17 cellular contexts compared by ENCODE assay signal in genomic region chr5:131022811-131023210, GRCh38.
"Had no signal": no experiment of that assay in that cellular context is flagged by ENCODE, and none has a peak within 500 bp of the region (broad histone marks: within the 10 kb centered on the region; RNA-seq: fewer than 3 reads in every experiment).

No MANE protein-coding gene starts in this region.

- H3K27ac ChIP-seq: heart left ventricle, neutrophil, stomach, thoracic aorta had no signal

- DNase-seq: erythroblast; foreskin melanocyte; heart left ventricle; hippocampal formation; left colon; mucosa of descending colon; naive thymus-derived CD8-positive, alpha-beta T cell; posterior cingulate gyrus; small intestine; stimulated activated CD4-positive, alpha-beta T cell treated with anti-CD3 and anti-CD28 coated beads, Interleukin-12 subunit alpha, Interleukin-12 subunit beta, amount 100 ng/mL, for 4 hours; stimulated activated naive CD4-positive, alpha-beta T cell; stomach; substantia nigra; transverse colon had no signal

- H3K27me3 Mint-ChIP-seq: dendritic cell treated with granulocyte-macrophage colony-stimulating factor and Interleukin-4, amounts not matched to agents 40 ng/mL and 50 ng/mL, for 4 days had no signal

- H3K9me3 ChIP-seq: heart left ventricle, mucosa of descending colon, neutrophil, stomach, thoracic aorta, transverse colon had no signal

- H3K4me3 Mint-ChIP-seq: dendritic cell treated with granulocyte-macrophage colony-stimulating factor and Interleukin-4, amounts not matched to agents 40 ng/mL and 50 ng/mL, for 4 days; naive thymus-derived CD8-positive, alpha-beta T cell had no signal

- H3K4me1 ChIP-seq: heart left ventricle, stomach had no signal

- ATAC-seq: heart left ventricle; left colon; mucosa of descending colon; naive thymus-derived CD8-positive, alpha-beta T cell had no signal

- H3K27ac Mint-ChIP-seq: dendritic cell treated with granulocyte-macrophage colony-stimulating factor and Interleukin-4, amounts not matched to agents 40 ng/mL and 50 ng/mL, for 4 days had no signal

- H3K9me3 Mint-ChIP-seq: dendritic cell treated with granulocyte-macrophage colony-stimulating factor and Interleukin-4, amounts not matched to agents 40 ng/mL and 50 ng/mL, for 4 days had no signal

- H3K27me3 ChIP-seq: heart left ventricle, neutrophil, stomach, transverse colon had no signal

- H3K36me3 ChIP-seq: heart left ventricle, neutrophil, stomach, thoracic aorta, transverse colon had no signal

- H3K4me3 ChIP-seq: heart left ventricle, mucosa of descending colon, stomach, thoracic aorta, transverse colon had no signal
